Comparison of ENCODE assay signal across 18 cellular contexts in genomic region chr7:148567524-148567923, GRCh38. TPM values are rescaled to one million over a fixed set of nuclear protein-coding genes. Genes with fewer than 3 reads are reported as not detected.
"Had no signal": no experiment of that assay in that cellular context is flagged by ENCODE, and none has a peak within 500 bp of the region (broad histone marks: within the 10 kb centered on the region; RNA-seq: fewer than 3 reads in every experiment).

No MANE protein-coding gene starts in this region.

- H3K27me3 ChIP-seq: adrenal gland, colonic mucosa, heart right ventricle, testis had no signal

- H3K27ac Mint-ChIP-seq: activated naive CD4-positive, alpha-beta T cell treated with anti-CD3 and anti-CD28 coated beads, Interleukin-2, amount 10 ng/mL, durations not matched to agents 7 days and 5 days; activated T-helper 2 cell treated with anti-CD3 and anti-CD28 coated beads, Interferon-gamma antibody, Interleukin-2, Interleukin-4, amounts not matched to agents 10 μg/mL and 5 μg/mL and 100 μg/mL, durations not matched to agents 14 hours and 24 hours and 36 hours; stimulated activated naive CD8-positive, alpha-beta T cell treated with anti-CD3 and anti-CD28 coated beads, Interleukin-15, amount 100 ng/mL, for 72 hours had no signal

- H3K27ac ChIP-seq: adrenal gland, colonic mucosa, heart right ventricle, parathyroid adenoma, testis had no signal

- H3K79me2 ChIP-seq: parathyroid adenoma had no signal

- H3K9me3 ChIP-seq: adrenal gland, colonic mucosa, testis had no signal

- H3K4me1 ChIP-seq: colonic mucosa, parathyroid adenoma, testis had no signal

- H3K4me3 ChIP-seq: adrenal gland, colonic mucosa, heart right ventricle, testis had no signal

- H3K9ac ChIP-seq: parathyroid adenoma had no signal

- ATAC-seq: activated CD4-positive, CD25-positive, alpha-beta regulatory T cell treated with anti-CD3 and anti-CD28 coated beads, Interleukin-2, amount 50 U/mL, for 24 hours; heart right ventricle; stimulated activated naive CD8-positive, alpha-beta T cell treated with anti-CD3 and anti-CD28 coated beads, Interleukin-15, amount 100 ng/mL, for 72 hours had no signal

- H3K4me3 Mint-ChIP-seq: activated naive CD4-positive, alpha-beta T cell treated with anti-CD3 and anti-CD28 coated beads, Interleukin-2, amount 10 ng/mL, durations not matched to agents 7 days and 5 days; stimulated activated naive CD8-positive, alpha-beta T cell treated with anti-CD3 and anti-CD28 coated beads, Interleukin-15, amount 100 ng/mL, for 72 hours had no signal

- H2AFZ ChIP-seq: parathyroid adenoma had no signal

- DNase-seq: activated naive CD4-positive, alpha-beta T cell treated with anti-CD3 and anti-CD28 coated beads, Interleukin-2, amount 10 ng/mL, durations not matched to agents 7 days and 5 days; adrenal gland; caudate nucleus; colonic mucosa; effector CD4-positive, alpha-beta T cell; foreskin melanocyte; heart right ventricle; kidney glomerular epithelial cell; midbrain; retina; stimulated activated CD4-positive, alpha-beta T cell treated with anti-CD3 and anti-CD28 coated beads, Interleukin-4, amount 100 ng/mL, for 4 hours; stimulated activated naive CD8-positive, alpha-beta T cell treated with anti-CD3 and anti-CD28 coated beads, Interleukin-15, amount 100 ng/mL, for 72 hours; testis had no signal

- H3K36me3 ChIP-seq: adrenal gland, colonic mucosa, heart right ventricle had no signal

RNA-seq across cellular contexts. Expression of gene C7orf33, which starts 23.0 kb away (rescaled TPM):
- total RNA-seq: activated T-helper 2 cell treated with anti-CD3 and anti-CD28 coated beads, Interferon-gamma antibody, Interleukin-2, Interleukin-4, amounts not matched to agents 10 μg/mL and 5 μg/mL and 100 μg/mL, durations not matched to agents 14 hours and 24 hours and 36 hours; adrenal gland; colonic mucosa; heart right ventricle; lower leg skin; skeletal muscle tissue had no signal
- polyA plus RNA-seq: adrenal gland, heart right ventricle had no signal
